12 cellular contexts compared by ENCODE assay signal in genomic region chr1:201686709-201687455, GRCh38.
DNase-seq lines count a peak whose midpoint lies in the region; ATAC-seq and TF ChIP-seq lines count a peak whose summit lies in the region.
"Had no signal": no experiment of that assay in that cellular context is flagged by ENCODE, and none has a peak within 500 bp of the region (broad histone marks: within the 10 kb centered on the region; RNA-seq: fewer than 3 reads in every experiment).

No MANE protein-coding gene starts in this region.

- peaks cover 7% of the 10 kb centered on the region for H3K27me3 Mint-ChIP-seq in GM23338 (ENCODE audit: insufficient read depth, low read depth, poor library complexity)
- H3K27me3 Mint-ChIP-seq in activated CD4-positive, alpha-beta T cell treated with anti-CD3 and anti-CD28 coated beads for 36 hours = peaks cover 3% of the 10 kb centered on the region

- no peak for TF ChIP-seq CTCF in GM23338 (conservative IDR thresholded peaks at IDR 0.05; ENCODE audit: low read depth in 2 of 2)

- H2BK5ac ChIP-seq in mesenchymal stem cell (ENCODE audit: low read depth, low read length, poor library complexity, severe bottlenecking) = no peak overlapping the region

- peak; percentile 67 for DNase-seq in GM23338 (ENCODE audit: low spot score)
- DNase-seq in NCI-H1436 (lab: John Stamatoyannopoulos, UW) = peak; percentile 81
- DNase-seq in SKM-1 treated with dmso at 0.1 percent for 144 hours (lab: John Stamatoyannopoulos, UW; ENCODE audit: unreplicated experiment) = peak; percentile 83
- DNase-seq in mesenchymal stem cell = peak; percentile 37
- DNase-seq in NCI-H2171 (lab: John Stamatoyannopoulos, UW) = no peak
- DNase-seq in activated CD4-positive, alpha-beta T cell treated with anti-CD3 and anti-CD28 coated beads for 36 hours = no peak
- DNase-seq: activated CD4-positive, alpha-beta T cell treated with anti-CD3 and anti-CD28 coated beads for 48 hours; naive thymus-derived CD4-positive, alpha-beta T cell; stimulated activated CD4-positive, alpha-beta T cell treated with anti-CD3 and anti-CD28 coated beads, Interleukin-4, amount 100 ng/mL, for 1 hour had no signal

- no peak overlapping the region for H2BK120ac ChIP-seq in mesenchymal stem cell (ENCODE audit: low read depth, low read length)

- no peak overlapping the region for H3K14ac ChIP-seq in mesenchymal stem cell (ENCODE audit: low read length in 2 of 2)

- no peak overlapping the region for H3K23ac ChIP-seq in mesenchymal stem cell (ENCODE audit: low read length in 2 of 2)

- intact Hi-C loops in activated CD4-positive, alpha-beta T cell treated with anti-CD3 and anti-CD28 coated beads for 36 hours (cut with DNase I, micrococcal nuclease) = no loop called here

- no peak overlapping the region for H3K18ac ChIP-seq in mesenchymal stem cell (ENCODE audit: low read depth in 1 of 2, low read length in 2 of 2)

- H2AFZ ChIP-seq in GM23338 (no peak overlapping the region), mesenchymal stem cell (ENCODE audit: low read depth, low read length) (no peak overlapping the region)

- H3F3A ChIP-seq in GM23338 (replicated peaks; ENCODE audit: low read depth) = peaks cover 14% of the 10 kb centered on the region; the same call in 1 of the 2 replicates

- peak overlapping the region; percentile 58 for H3K4me3 Mint-ChIP-seq in GM23338
- H3K4me3 Mint-ChIP-seq in activated CD4-positive, alpha-beta T cell treated with anti-CD3 and anti-CD28 coated beads for 36 hours = no peak overlapping the region
- H3K4me3 Mint-ChIP-seq: naive thymus-derived CD4-positive, alpha-beta T cell had no signal

- H3K4me1 ChIP-seq in GM23338 (ENCODE audit: insufficient read depth) (peaks cover 52% of the 10 kb centered on the region), mesenchymal stem cell (ENCODE audit: control insufficient read depth, insufficient read depth, low read depth, low read length) (peaks cover 21% of the 10 kb centered on the region)
- H3K4me1 ChIP-seq: vagina had no signal

- H3K36me3 Mint-ChIP-seq in GM23338 (ENCODE audit: low read depth) = no peaks in the 10 kb centered on the region
- no peaks in the 10 kb centered on the region for H3K36me3 Mint-ChIP-seq in activated CD4-positive, alpha-beta T cell treated with anti-CD3 and anti-CD28 coated beads for 36 hours (ENCODE audit: low read depth)
- H3K36me3 Mint-ChIP-seq: naive thymus-derived CD4-positive, alpha-beta T cell had no signal

- H3K4me3 ChIP-seq in GM23338 (peak overlapping the region; percentile 25), mesenchymal stem cell (ENCODE audit: insufficient read depth in 1 of 2, low read depth in 1 of 2, low read length in 2 of 2) (no peak overlapping the region)
- H3K4me3 ChIP-seq: vagina had no signal

- H3K9me3 ChIP-seq in mesenchymal stem cell (ENCODE audit: control insufficient read depth, low read length) = no peaks in the 10 kb centered on the region
- H3K9me3 ChIP-seq: vagina had no signal

- no peak overlapping the region for H2BK12ac ChIP-seq in mesenchymal stem cell (ENCODE audit: low read length in 2 of 2)

- CTCF ChIA-PET in activated CD4-positive, alpha-beta T cell treated with anti-CD3 and anti-CD28 coated beads for 36 hours (lab: Charles Lee) = interaction anchor here (0.7 to 1.0 kb wide), 2 partner anchors 53 to 74 kb away, joined by 3 to 4 read pairs; no protein-coding TSS in a partner anchor

- POLR2A ChIA-PET in activated CD4-positive, alpha-beta T cell treated with anti-CD3 and anti-CD28 coated beads for 36 hours (lab: Charles Lee) = no interaction called here

- H3K36me3 ChIP-seq in GM23338 (ENCODE audit: insufficient read depth) = no peaks in the 10 kb centered on the region
- H3K36me3 ChIP-seq in mesenchymal stem cell (ENCODE audit: control insufficient read depth in 1 of 2, insufficient read depth in 2 of 2, low read depth in 1 of 2, low read length in 2 of 2) = peaks cover 0 to 48% of the 10 kb centered on the region in 2 experiments
- H3K36me3 ChIP-seq: vagina had no signal

- no peak overlapping the region for H2BK15ac ChIP-seq in mesenchymal stem cell (ENCODE audit: low read depth, poor library complexity, severe bottlenecking)

- peak; percentile 92 for ATAC-seq in GM23338
- no peak for ATAC-seq in HG03159 (IDR thresholded peaks at IDR 0.05; ENCODE audit: unreplicated experiment)
- no peak for ATAC-seq in activated CD4-positive, alpha-beta T cell treated with anti-CD3 and anti-CD28 coated beads for 36 hours
- no peak for ATAC-seq in HG02870 (IDR thresholded peaks at IDR 0.05; ENCODE audit: unreplicated experiment)
- ATAC-seq: naive thymus-derived CD4-positive, alpha-beta T cell had no signal

- no peak overlapping the region for H3K9ac ChIP-seq in mesenchymal stem cell (ENCODE audit: low read length)

- H3K4me1 Mint-ChIP-seq in GM23338 = peaks cover 61% of the 10 kb centered on the region
- H3K4me1 Mint-ChIP-seq in activated CD4-positive, alpha-beta T cell treated with anti-CD3 and anti-CD28 coated beads for 36 hours = no peaks in the 10 kb centered on the region
- H3K4me1 Mint-ChIP-seq: naive thymus-derived CD4-positive, alpha-beta T cell had no signal

- 36% methylated on average over 2 of the region's 5 CpGs for WGBS in mesenchymal stem cell

- peak overlapping the region; percentile 87 for H3K27ac Mint-ChIP-seq in GM23338
- H3K27ac Mint-ChIP-seq in activated CD4-positive, alpha-beta T cell treated with anti-CD3 and anti-CD28 coated beads for 36 hours = no peak overlapping the region
- H3K27ac Mint-ChIP-seq: naive thymus-derived CD4-positive, alpha-beta T cell had no signal

- no peak overlapping the region for H3K4ac ChIP-seq in mesenchymal stem cell (ENCODE audit: low read depth in 1 of 2, low read length in 2 of 2)

- H4K91ac ChIP-seq in mesenchymal stem cell (ENCODE audit: low read length) = no peak overlapping the region

- H4K20me1 ChIP-seq in GM23338 (replicated peaks; ENCODE audit: insufficient read depth) = no peaks in the 10 kb centered on the region

- H3K79me2 ChIP-seq in GM23338 (replicated peaks; ENCODE audit: insufficient read depth) = peaks cover 14% of the 10 kb centered on the region

- H3K4me2 ChIP-seq in GM23338 (peak overlapping the region; percentile 66), mesenchymal stem cell (ENCODE audit: low read length, poor library complexity, severe bottlenecking) (peak overlapping the region; percentile 12)

- no peak overlapping the region for H4K8ac ChIP-seq in mesenchymal stem cell (ENCODE audit: low read length)

- no peaks in the 10 kb centered on the region for H3K9me3 Mint-ChIP-seq in GM23338
- peaks cover 3% of the 10 kb centered on the region for H3K9me3 Mint-ChIP-seq in activated CD4-positive, alpha-beta T cell treated with anti-CD3 and anti-CD28 coated beads for 36 hours (ENCODE audit: low read depth)

- H3K27me3 ChIP-seq in GM23338 (ENCODE audit: insufficient read depth) = no peaks in the 10 kb centered on the region
- H3K27me3 ChIP-seq in mesenchymal stem cell (ENCODE audit: control insufficient read depth in 1 of 2, insufficient read depth in 1 of 2, low read length in 2 of 2) = no peaks in the 10 kb centered on the region
- H3K27me3 ChIP-seq: vagina had no signal

- peak overlapping the region; percentile 71 for H2AK5ac ChIP-seq in mesenchymal stem cell (ENCODE audit: low read length, severe bottlenecking)

- peaks cover 28% of the 10 kb centered on the region for H3K79me1 ChIP-seq in mesenchymal stem cell (replicated peaks; ENCODE audit: low read length, poor library complexity, severe bottlenecking)

- H3K27ac ChIP-seq in GM23338 (ENCODE audit: low read depth) (peak overlapping the region; percentile 83; the same call in 1 of the 2 replicates), mesenchymal stem cell (ENCODE audit: low read length, poor library complexity, severe bottlenecking) (peak overlapping the region; percentile 73)
- H3K27ac ChIP-seq: vagina had no signal

- H3K9me2 ChIP-seq in GM23338 (ENCODE audit: insufficient read depth) = no peaks in the 10 kb centered on the region

TF ChIP-seq in GM23338, 12 proteins besides CTCF, POLR2A, EP300 and RAD21 (continues in another document):
- TF ChIP-seq JUNB (IDR thresholded peaks at IDR 0.05; ENCODE audit: unreplicated experiment) = no peak
- TF ChIP-seq ETS1 (IDR thresholded peaks at IDR 0.05) = peak; percentile 32; the same call in 1 of the 2 replicates
- no peak for TF ChIP-seq ZNF114 (CRISPR knock-in tag; IDR thresholded peaks at IDR 0.05)

Comparison
In these comparisons a context has a peak if more than half of its experiments do, and no peak if none do; other contexts are left out.
1. DNase-seq: peak in GM23338 (single experiment), NCI-H1436 (single experiment), SKM-1 treated with dmso at 0.1 percent for 144 hours (single experiment) and mesenchymal stem cell (single experiment); none in NCI-H2171 (single experiment) and activated CD4-positive, alpha-beta T cell treated with anti-CD3 and anti-CD28 coated beads for 36 hours (single experiment).